ENCODE assay signal across 8 cellular contexts in genomic region chr1:172359531-172359991, GRCh38.
DNase-seq lines count a peak whose midpoint lies in the region; ATAC-seq and TF ChIP-seq lines count a peak whose summit lies in the region.

No MANE protein-coding gene starts in this region.

- DNase-seq in GM23248 (peak; percentile 62), NCI-H69 (lab: John Stamatoyannopoulos, UW) (peak; percentile 96), retinal pigment epithelial cell (ENCODE audit: low read depth) (peak; percentile 81), UCSD-AML1 (lab: John Stamatoyannopoulos, UW; ENCODE audit: unreplicated experiment) (no peak), nucleus accumbens (lab: John Stamatoyannopoulos, UW) (no peak)
- DNase-seq in stimulated activated naive CD4-positive, alpha-beta T cell (lab: John Stamatoyannopoulos, UW), result no peak

- H3K9me3 ChIP-seq in GM23248 (ENCODE audit: low read depth) (no peaks in the 10 kb centered on the region), duodenal mucosa (ENCODE audit: control insufficient read depth in 1 of 2, low read length in 2 of 2) (no peaks in the 10 kb centered on the region)

- peak overlapping the region; percentile 57 for H3K9ac ChIP-seq in GM23248
- H3K9ac ChIP-seq in duodenal mucosa (ENCODE audit: low read depth in 1 of 2, low read length in 2 of 2), result peak overlapping the region; percentile 28 to 41

- in situ Hi-C loops in GM23248 (cut with MboI), result no loop called here

- no peak overlapping the region for H2AFZ ChIP-seq in GM23248

- TF ChIP-seq CTCF in retinal pigment epithelial cell (conservative IDR thresholded peaks at IDR 0.05; ENCODE audit: low read depth, low read length), result no peak

- H3K4me1 ChIP-seq in GM23248 (ENCODE audit: insufficient read depth), result peaks cover 51% of the 10 kb centered on the region
- peaks cover 31 to 53% of the 10 kb centered on the region in 2 donors for H3K4me1 ChIP-seq in duodenal mucosa (ENCODE audit: control insufficient read depth in 1 of 2, insufficient read depth in 2 of 2, low read length in 2 of 2)

- H3K4me2 ChIP-seq in GM23248 (ENCODE audit: unreplicated experiment), result peak overlapping the region; percentile 81

- 2 to 6% methylated on average over 3 of the region's 3 CpGs for WGBS in GM23248 (ENCODE audit: low coverage in 1 of 2, low lambda C conversion rate in 2 of 2, missing lambda C conversion rate in 2 of 2), 2 experiments

- H3K36me3 ChIP-seq in GM23248 (ENCODE audit: low read depth) (no peaks in the 10 kb centered on the region), duodenal mucosa (ENCODE audit: control insufficient read depth in 1 of 2, insufficient read depth in 2 of 2, low read length in 2 of 2) (no peaks in the 10 kb centered on the region)

- peaks cover 47% of the 10 kb centered on the region for H3F3A ChIP-seq in GM23248 (ENCODE audit: insufficient read depth)

- no peaks in the 10 kb centered on the region for H3K79me2 ChIP-seq in GM23248 (ENCODE audit: insufficient read depth)

- H3K27ac ChIP-seq in GM23248 (peak overlapping the region; percentile 83), duodenal mucosa (ENCODE audit: low read depth, low read length) (peak overlapping the region; percentile 61)

- H3K9me2 ChIP-seq in GM23248 (ENCODE audit: insufficient read depth), result no peaks in the 10 kb centered on the region

- H3K4me3 ChIP-seq in GM23248 (peak overlapping the region; percentile 52), duodenal mucosa (ENCODE audit: low read depth in 1 of 2, low read length in 2 of 2) (no peak overlapping the region), retinal pigment epithelial cell (ENCODE audit: low read length) (no peak overlapping the region)

- H3K27me3 ChIP-seq in GM23248 (replicated peaks; ENCODE audit: insufficient read depth) (no peaks in the 10 kb centered on the region), duodenal mucosa (ENCODE audit: control insufficient read depth in 1 of 2, insufficient read depth in 2 of 2, low read length in 2 of 2) (no peaks in the 10 kb centered on the region)

- no peaks in the 10 kb centered on the region for H4K20me1 ChIP-seq in GM23248 (ENCODE audit: insufficient read depth)

- ATAC-seq in HG02610 (IDR thresholded peaks at IDR 0.05; ENCODE audit: unreplicated experiment), result no peak

Comparison
In these comparisons a context has a peak if more than half of its experiments do, and no peak if none do; other contexts are left out.
1. DNase-seq: peak in GM23248 (single experiment), NCI-H69 (single experiment) and retinal pigment epithelial cell (single experiment); none in UCSD-AML1 (single experiment), stimulated activated naive CD4-positive, alpha-beta T cell (0 of 6) and nucleus accumbens (0 of 56).